Comparison of ENCODE assay signal across 13 cellular contexts in the genomic region with DNA sequence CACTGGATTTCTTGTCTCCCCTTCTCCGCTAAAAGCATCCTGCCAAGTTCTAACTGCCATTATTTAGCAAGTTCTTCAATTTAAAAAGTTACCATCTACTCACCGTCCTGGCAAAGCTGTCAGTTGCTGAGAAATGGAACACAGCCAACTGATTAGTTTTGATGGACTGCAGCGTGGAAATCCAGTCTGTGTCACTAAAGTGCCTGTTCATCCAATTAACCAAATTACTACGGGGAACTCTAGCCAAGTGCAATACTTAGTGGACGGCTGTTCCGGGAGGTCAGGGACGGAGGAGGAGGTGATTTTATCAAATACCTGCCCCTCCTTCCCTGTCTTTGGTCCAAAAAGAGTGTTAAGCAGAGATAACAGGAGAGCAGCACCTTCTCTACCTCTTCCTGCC.
A peak's percentile ranks its signal among the peaks of the same experiment; 100 is the strongest.
DNase-seq lines count a peak whose midpoint lies in the region; ATAC-seq and TF ChIP-seq lines count a peak whose summit lies in the region.
"Had no signal": no experiment of that assay in that cellular context is flagged by ENCODE, and none has a peak within 500 bp of the region (broad histone marks: within the 10 kb centered on the region; RNA-seq: fewer than 3 reads in every experiment).

No MANE protein-coding gene starts in this region.

- DNase-seq in NCI-H1105 treated with DMSO at 0.1 percent for 48 hours (lab: John Stamatoyannopoulos, UW): peak; percentile 55
- no peak for DNase-seq in NCI-H1105 (lab: John Stamatoyannopoulos, UW)
- DNase-seq in retina: peak; percentile 51
- DNase-seq in NCI-H187 treated with DMSO at 0.1 percent for 48 hours (lab: John Stamatoyannopoulos, UW): no peak
- no peak for DNase-seq in DMS153 (lab: John Stamatoyannopoulos, UW)
- DNase-seq in NCI-H774 (lab: John Stamatoyannopoulos, UW): no peak
- DNase-seq: CD8-positive, alpha-beta T cell; COR-L47; DND-41; GDM1; HCEC 1CT; HFFc6 had no signal

- no peak for ATAC-seq in SK-N-SH treated with all-trans-retinoic acid at 6 μM for 48 hours
- ATAC-seq: CD8-positive, alpha-beta T cell had no signal

TF ChIP-seq in SK-N-SH treated with all-trans-retinoic acid at 6 μM for 48 hours, 23 proteins besides CTCF, POLR2A, EP300 and RAD21:
- TF ChIP-seq BACH2 (CRISPR knock-in tag; IDR thresholded peaks at IDR 0.05; ENCODE audit: borderline replicate concordance) (no peak), TSHZ2 (CRISPR knock-in tag; IDR thresholded peaks at IDR 0.05) (peak; percentile 82; the same call in 1 of the 2 replicates), TCF4 (CRISPR knock-in tag; IDR thresholded peaks at IDR 0.05; ENCODE audit: borderline replicate concordance) (peak; percentile 79; the same call in 1 of the 2 replicates), ZNF70 (CRISPR knock-in tag; IDR thresholded peaks at IDR 0.05) (peak; percentile 86), ISL1 (CRISPR knock-in tag; IDR thresholded peaks at IDR 0.05) (peak; percentile 29; the same call in 1 of the 2 replicates)

Comparison
In these comparisons a context has a peak if more than half of its experiments do, and no peak if none do; other contexts are left out.
1. DNase-seq: peak in NCI-H1105 treated with DMSO at 0.1 percent for 48 hours (single experiment) and retina (single experiment); none in NCI-H1105 (single experiment), NCI-H187 treated with DMSO at 0.1 percent for 48 hours (single experiment), DMS153 (single experiment) and NCI-H774 (single experiment).